8 cellular contexts compared by ENCODE assay signal in the genomic region with DNA sequence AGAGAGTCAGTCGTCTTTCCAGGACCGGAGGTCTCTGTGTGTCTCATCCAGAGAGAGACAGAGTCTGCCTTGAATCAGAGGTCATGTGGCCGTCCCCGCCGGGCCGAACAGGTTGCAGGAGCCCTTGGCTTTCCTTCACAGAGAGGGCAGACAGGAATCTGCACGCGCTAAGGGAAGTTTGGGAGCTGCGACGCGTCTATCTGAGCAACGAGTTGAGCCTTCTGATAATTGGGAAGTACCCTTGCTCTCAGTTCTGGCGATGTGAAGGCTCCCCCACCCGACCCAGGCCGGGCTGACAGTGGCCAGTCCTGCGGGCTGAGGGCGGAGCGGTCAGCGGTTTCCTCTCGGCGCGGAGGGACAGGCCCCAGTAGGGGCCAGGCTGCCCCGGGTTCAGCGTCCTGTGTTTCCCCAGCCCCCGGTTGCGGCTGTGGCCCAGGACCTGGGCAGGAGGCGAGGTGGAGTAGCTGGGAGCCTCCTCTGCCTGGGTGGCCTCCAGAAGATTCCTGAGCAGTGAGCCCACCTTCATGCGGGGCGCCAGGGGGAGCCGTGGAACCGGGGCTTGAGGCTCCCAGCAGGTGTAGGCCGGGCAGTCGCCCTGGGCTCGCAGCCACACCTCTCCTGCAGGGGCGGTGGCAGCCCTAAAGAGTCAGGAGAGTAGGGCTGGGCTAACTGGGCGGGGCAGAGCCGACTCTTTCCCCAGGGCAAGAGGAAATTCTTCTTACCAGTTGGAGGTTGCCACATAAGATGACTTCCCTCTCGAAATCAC. TPM values are rescaled to one million over a fixed set of nuclear protein-coding genes. Genes with fewer than 3 reads are reported as not detected.
DNase-seq lines count a peak whose midpoint lies in the region; ATAC-seq and TF ChIP-seq lines count a peak whose summit lies in the region.
"Had no signal": no experiment of that assay in that cellular context is flagged by ENCODE, and none has a peak within 500 bp of the region (broad histone marks: within the 10 kb centered on the region; RNA-seq: fewer than 3 reads in every experiment).

No MANE protein-coding gene starts in this region.

- no peak for TF ChIP-seq POLR2A in prostate gland (IDR thresholded peaks at IDR 0.05)

- H3K27me3 ChIP-seq in prostate gland (replicated peaks; ENCODE audit: insufficient read depth), result peaks cover 28% of the 10 kb centered on the region

- H3K27ac ChIP-seq in prostate gland, result peak overlapping the region; percentile 24 to 60

- no peak overlapping the region for H3K27ac Mint-ChIP-seq in activated T-cell treated with anti-CD3 and anti-CD28 coated beads, Interleukin-2, amount 50 U/mL, for 24 hours

- peaks cover 17% of the 10 kb centered on the region for H3K4me1 Mint-ChIP-seq in activated T-cell treated with anti-CD3 and anti-CD28 coated beads, Interleukin-2, amount 50 U/mL, for 24 hours (ENCODE audit: low read depth)
- peaks cover 3% of the 10 kb centered on the region for H3K4me1 Mint-ChIP-seq in activated T-cell treated with anti-CD3 and anti-CD28 coated beads, Interleukin-2, amount 50 U/mL, for 4 hours (ENCODE audit: low read depth)

- DNase-seq in NCI-H69 (lab: John Stamatoyannopoulos, UW) (peak; percentile 99), epithelial cell of esophagus (ENCODE audit: low read depth) (peak; percentile 68), prostate gland (ENCODE audit: low spot score) (no peak)
- no peak for DNase-seq in activated T-cell treated with anti-CD3 and anti-CD28 coated beads, Interleukin-2, amount 50 U/mL, for 24 hours
- DNase-seq in activated T-cell treated with anti-CD3 and anti-CD28 coated beads, Interleukin-2, amount 50 U/mL, for 4 hours, result no peak
- DNase-seq: activated CD8-positive, alpha-beta memory T cell treated with anti-CD3 and anti-CD28 coated beads, Interleukin-2, amount 50 U/mL, for 48 hours had no signal

- peaks cover 6% of the 10 kb centered on the region for H3K9me3 Mint-ChIP-seq in activated T-cell treated with anti-CD3 and anti-CD28 coated beads, Interleukin-2, amount 50 U/mL, for 24 hours
- peaks cover 3% of the 10 kb centered on the region for H3K9me3 Mint-ChIP-seq in activated T-cell treated with anti-CD3 and anti-CD28 coated beads, Interleukin-2, amount 50 U/mL, for 4 hours

- H3K27me3 Mint-ChIP-seq in activated T-cell treated with anti-CD3 and anti-CD28 coated beads, Interleukin-2, amount 50 U/mL, for 24 hours, result peaks cover 3% of the 10 kb centered on the region
- H3K27me3 Mint-ChIP-seq in activated T-cell treated with anti-CD3 and anti-CD28 coated beads, Interleukin-2, amount 50 U/mL, for 4 hours (ENCODE audit: low read depth), result peaks cover 47% of the 10 kb centered on the region

- 35% methylated on average over 38 of the region's 38 CpGs for WGBS in prostate gland

- intact Hi-C loops in prostate gland (cut with DNase I), result loop anchor here (10.0 kb wide), 1 partner anchor 1292 kb away; no protein-coding TSS in a partner anchor

- no peak overlapping the region for H3K4me3 Mint-ChIP-seq in activated T-cell treated with anti-CD3 and anti-CD28 coated beads, Interleukin-2, amount 50 U/mL, for 24 hours
- no peak overlapping the region for H3K4me3 Mint-ChIP-seq in activated T-cell treated with anti-CD3 and anti-CD28 coated beads, Interleukin-2, amount 50 U/mL, for 4 hours

- no peaks in the 10 kb centered on the region for H3K36me3 Mint-ChIP-seq in activated T-cell treated with anti-CD3 and anti-CD28 coated beads, Interleukin-2, amount 50 U/mL, for 24 hours (ENCODE audit: low read depth)
- no peaks in the 10 kb centered on the region for H3K36me3 Mint-ChIP-seq in activated T-cell treated with anti-CD3 and anti-CD28 coated beads, Interleukin-2, amount 50 U/mL, for 4 hours (ENCODE audit: insufficient read depth)

- no peaks in the 10 kb centered on the region for H3K36me3 ChIP-seq in prostate gland

- peak; percentile 52 for ATAC-seq in GM21360 (IDR thresholded peaks at IDR 0.05; ENCODE audit: unreplicated experiment)
- ATAC-seq in activated T-cell treated with anti-CD3 and anti-CD28 coated beads, Interleukin-2, amount 50 U/mL, for 4 hours, result no peak
- ATAC-seq in GM18498 (IDR thresholded peaks at IDR 0.05; ENCODE audit: unreplicated experiment), result no peak

- H3K9me3 ChIP-seq in prostate gland, result no peaks in the 10 kb centered on the region

- H3K4me1 ChIP-seq in prostate gland (replicated peaks), result no peaks in the 10 kb centered on the region

- no peak for TF ChIP-seq CTCF in epithelial cell of esophagus (IDR thresholded peaks at IDR 0.05; ENCODE audit: insufficient read depth, low read depth, low read length, missing control alignments)
- no peak for TF ChIP-seq CTCF in prostate gland (IDR thresholded peaks at IDR 0.05)

- H3K4me3 ChIP-seq in epithelial cell of esophagus (ENCODE audit: low read length) (no peak overlapping the region), prostate gland (no peak overlapping the region)

RNA-seq across cellular contexts. Expression of a gene that starts 13.8 kb away (rescaled TPM):
- 10 to 100 TPM; 14.9 to 49.3 TPM for total RNA-seq in prostate gland
- total RNA-seq in activated T-cell treated with anti-CD3 and anti-CD28 coated beads, Interleukin-2, amount 50 U/mL, for 4 hours, result under 1 TPM; 0.08 to 0.21 (median 0.10) TPM

RNA-seq across cellular contexts. Expression of a gene that starts 15.8 kb away (rescaled TPM):
- total RNA-seq in prostate gland, result 10 to 100 TPM; 11.9 to 12.4 TPM
- total RNA-seq in activated T-cell treated with anti-CD3 and anti-CD28 coated beads, Interleukin-2, amount 50 U/mL, for 4 hours, result not detected

Comparison
In these comparisons a context has a peak if more than half of its experiments do, and no peak if none do; other contexts are left out.
1. DNase-seq: peak in NCI-H69 (single experiment) and epithelial cell of esophagus (single experiment); none in prostate gland (single experiment), activated T-cell treated with anti-CD3 and anti-CD28 coated beads, Interleukin-2, amount 50 U/mL, for 24 hours (single experiment) and activated T-cell treated with anti-CD3 and anti-CD28 coated beads, Interleukin-2, amount 50 U/mL, for 4 hours (single experiment).
2. RNA of a gene that starts 13.8 kb away (total RNA-seq): 14.9 to 49.3 TPM in prostate gland; 0.08 to 0.21 TPM in activated T-cell treated with anti-CD3 and anti-CD28 coated beads, Interleukin-2, amount 50 U/mL, for 4 hours; every median in the first group is over 10 times any median in the second.
3. RNA of a gene that starts 15.8 kb away (total RNA-seq): 11.9 to 12.4 TPM in prostate gland; not detected in activated T-cell treated with anti-CD3 and anti-CD28 coated beads, Interleukin-2, amount 50 U/mL, for 4 hours; every median in the first group is over 10 times any median in the second.